ENCODE assay signal across 19 cellular contexts in genomic region chr11:25902476-25902875, GRCh38.
DNase-seq lines count a peak whose midpoint lies in the region; ATAC-seq, FAIRE-seq and TF ChIP-seq lines count a peak whose summit lies in the region.
"Had no signal": no experiment of that assay in that cellular context is flagged by ENCODE, and none has a peak within 500 bp of the region (broad histone marks: within the 10 kb centered on the region; RNA-seq: fewer than 3 reads in every experiment).

No MANE protein-coding gene starts in this region.

- ATAC-seq in foreskin keratinocyte (peak; percentile 96), HG03196 (IDR thresholded peaks at IDR 0.05; ENCODE audit: unreplicated experiment) (no peak)
- ATAC-seq: CD8-positive, alpha-beta T cell had no signal

- H3K36me3 ChIP-seq in bronchial epithelial cell (ENCODE audit: control insufficient read depth, insufficient read depth, low read length): no peaks in the 10 kb centered on the region
- H3K36me3 ChIP-seq: BLaER1 treated with 17β-estradiol and CSF1 and Interleukin-3, amounts not matched to agents 10 nM and 100 nM had no signal

- H3K27ac ChIP-seq in foreskin keratinocyte: no peak overlapping the region
- H3K27ac ChIP-seq: BLaER1 treated with 17β-estradiol and CSF1 and Interleukin-3, amounts not matched to agents 10 nM and 100 nM; C4-2B had no signal

- peak; percentile 67 for DNase-seq in bronchial epithelial cell (ENCODE audit: low read depth)
- DNase-seq in epithelial cell of esophagus (ENCODE audit: low read depth): peak; percentile 73
- DNase-seq in foreskin keratinocyte: peak; percentile 54 to 73
- DNase-seq in foreskin fibroblast: no peak
- DNase-seq: 8988T; ACHN; AML-193; Caco-2; Calu3; CD4-positive, alpha-beta T cell; CD8-positive, alpha-beta T cell; DMS79 treated with DMSO at 0.1 percent for 48 hours; GF-D8 had no signal

- H3K4me1 ChIP-seq in foreskin keratinocyte: no peaks in the 10 kb centered on the region
- H3K4me1 ChIP-seq: BLaER1 treated with 17β-estradiol and CSF1 and Interleukin-3, amounts not matched to agents 10 nM and 100 nM; Caco-2 had no signal

- H3K4me3 ChIP-seq in bronchial epithelial cell (ENCODE audit: low read depth, low read length) (no peak overlapping the region), epithelial cell of esophagus (ENCODE audit: low read length) (no peak overlapping the region), foreskin fibroblast (ENCODE audit: low read depth in 1 of 2, low read length in 2 of 2) (no peak overlapping the region)
- H3K4me3 ChIP-seq: BLaER1 treated with 17β-estradiol and CSF1 and Interleukin-3, amounts not matched to agents 10 nM and 100 nM had no signal

- TF ChIP-seq CTCF in bronchial epithelial cell (IDR thresholded peaks at IDR 0.05; ENCODE audit: insufficient read depth, low read length, severe bottlenecking): no peak
- TF ChIP-seq CTCF in epithelial cell of esophagus (IDR thresholded peaks at IDR 0.05; ENCODE audit: insufficient read depth, low read depth, low read length, missing control alignments): no peak
- no peak for TF ChIP-seq CTCF in foreskin keratinocyte (conservative IDR thresholded peaks at IDR 0.05)
- no peak for TF ChIP-seq CTCF in foreskin fibroblast (IDR thresholded peaks at IDR 0.05; ENCODE audit: low read depth, low read length)

- no peaks in the 10 kb centered on the region for H3K27me3 ChIP-seq in bronchial epithelial cell (ENCODE audit: control insufficient read depth, insufficient read depth, low read length)
- H3K27me3 ChIP-seq in foreskin keratinocyte: no peaks in the 10 kb centered on the region
- H3K27me3 ChIP-seq: BLaER1 treated with 17β-estradiol and CSF1 and Interleukin-3, amounts not matched to agents 10 nM and 100 nM had no signal

- no peak for FAIRE-seq in bronchial epithelial cell (lab: Jason Lieb, UNC)
- FAIRE-seq: D721Med, GM12891, GM19239 had no signal

Comparison
In these comparisons a context has a peak if more than half of its experiments do, and no peak if none do; other contexts are left out.
1. DNase-seq: peak in bronchial epithelial cell (single experiment), epithelial cell of esophagus (single experiment) and foreskin keratinocyte (2 of 2); none in foreskin fibroblast (0 of 2).